22 cellular contexts compared by ENCODE assay signal in the genomic region with DNA sequence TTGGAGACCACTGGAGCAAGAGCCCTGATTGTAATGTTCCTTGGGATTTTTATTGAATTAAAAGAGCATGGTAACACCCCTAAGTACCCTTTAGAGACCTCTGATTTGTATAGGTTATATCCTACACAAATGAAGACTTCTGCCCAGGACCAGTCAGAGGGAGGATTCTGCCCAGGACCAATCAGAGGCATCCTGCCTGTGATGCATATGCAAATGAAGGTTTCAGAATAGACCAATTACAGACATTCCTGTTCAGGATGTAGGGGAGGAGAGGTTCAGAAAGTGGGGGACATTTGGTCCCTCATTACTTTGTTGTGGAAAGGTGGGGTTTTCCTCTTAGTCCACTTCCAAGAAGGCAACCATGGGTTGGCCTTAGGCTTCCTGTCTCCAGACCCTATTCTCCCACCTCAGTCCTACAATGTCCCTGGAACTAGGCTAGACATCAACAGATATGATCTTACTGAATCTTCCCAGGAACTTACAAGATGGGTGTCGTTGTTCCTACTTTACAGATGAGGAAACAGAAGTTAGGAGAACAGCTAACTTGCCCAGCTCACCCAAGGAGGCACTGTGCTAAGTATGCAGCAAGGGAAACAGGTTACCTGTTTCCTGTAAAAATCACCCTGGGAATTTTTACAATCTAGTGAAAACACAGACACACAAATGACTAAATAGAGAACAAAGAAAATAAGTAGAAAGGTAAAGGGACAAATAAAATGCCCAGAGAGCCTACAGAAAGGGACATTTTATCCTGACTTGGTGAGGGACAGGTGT.
"Had no signal": no experiment of that assay in that cellular context is flagged by ENCODE, and none has a peak within 500 bp of the region (broad histone marks: within the 10 kb centered on the region; RNA-seq: fewer than 3 reads in every experiment).

No MANE protein-coding gene starts in this region.

- H3K27ac ChIP-seq: brain microvascular endothelial cell, heart right ventricle, parathyroid adenoma, psoas muscle, sigmoid colon, suprapubic skin, tibial artery, upper lobe of right lung had no signal

- H3K27me3 Mint-ChIP-seq: activated CD4-positive, alpha-beta T cell treated with anti-CD3 and anti-CD28 coated beads, Interleukin-2, amount 10 ng/mL, durations not matched to agents 7 days and 5 days; activated naive CD4-positive, alpha-beta T cell treated with anti-CD3 and anti-CD28 coated beads, Interleukin-2, amount 50 U/mL, for 24 hours; stimulated activated memory B cell treated with anti-CD40 and anti-IgM and Interleukin-4, amounts not matched to agents 10 μg/mL and 1 μg/mL and 100 μg/mL, for 72 hours had no signal

- H3K36me3 Mint-ChIP-seq: activated naive CD4-positive, alpha-beta T cell treated with anti-CD3 and anti-CD28 coated beads, Interleukin-2, amount 50 U/mL, for 24 hours; naive thymus-derived CD4-positive, alpha-beta T cell; stimulated activated memory B cell treated with anti-CD40 and anti-IgM and Interleukin-4, amounts not matched to agents 10 μg/mL and 1 μg/mL and 100 μg/mL, for 72 hours had no signal

- H3K4me1 ChIP-seq: heart right ventricle, parathyroid adenoma, psoas muscle, sigmoid colon, suprapubic skin, tibial artery, upper lobe of right lung had no signal

- H3K4me1 Mint-ChIP-seq: neural crest cell had no signal

- H3K27ac Mint-ChIP-seq: activated CD4-positive, alpha-beta T cell treated with anti-CD3 and anti-CD28 coated beads, Interleukin-2, amount 10 ng/mL, durations not matched to agents 7 days and 5 days; activated naive CD4-positive, alpha-beta T cell treated with anti-CD3 and anti-CD28 coated beads, Interleukin-2, amount 50 U/mL, for 24 hours; activated T-helper 2 cell treated with anti-CD3 and anti-CD28 coated beads, Interferon-gamma antibody, Interleukin-2, Interleukin-4, amounts not matched to agents 10 μg/mL and 5 μg/mL and 100 μg/mL, durations not matched to agents 14 hours and 24 hours and 36 hours; stimulated activated memory B cell treated with anti-CD40 and anti-IgM and Interleukin-4, amounts not matched to agents 10 μg/mL and 1 μg/mL and 100 μg/mL, for 72 hours had no signal

- H3K9me3 ChIP-seq: heart right ventricle, psoas muscle, sigmoid colon, suprapubic skin, tibial artery, upper lobe of right lung had no signal

- H2AFZ ChIP-seq: parathyroid adenoma had no signal

- H3K4me3 ChIP-seq: heart right ventricle, psoas muscle, sigmoid colon, suprapubic skin, tibial artery, upper lobe of right lung had no signal

- H3K27me3 ChIP-seq: brain microvascular endothelial cell, heart right ventricle, sigmoid colon, suprapubic skin, tibial artery, upper lobe of right lung had no signal

- DNase-seq: activated CD4-positive, alpha-beta T cell treated with anti-CD3 and anti-CD28 coated beads, Interleukin-2, amount 10 ng/mL, durations not matched to agents 7 days and 5 days; activated CD4-positive, CD25-positive, alpha-beta regulatory T cell treated with anti-CD3 and anti-CD28 coated beads, Interleukin-2, amount 50 U/mL, for 72 hours; brain microvascular endothelial cell; cortex of kidney; effector memory CD8-positive, alpha-beta T cell; heart right ventricle; midbrain; naive thymus-derived CD4-positive, alpha-beta T cell; nucleus accumbens; psoas muscle; sigmoid colon; small intestine; stimulated activated CD4-positive, alpha-beta T cell treated with anti-CD3 and anti-CD28 coated beads, Interleukin-4, amount 100 ng/mL, for 24 hours; T-helper 2 cell; tibial artery; upper lobe of right lung had no signal

- H3K36me3 ChIP-seq: brain microvascular endothelial cell, heart right ventricle, sigmoid colon, suprapubic skin, tibial artery, upper lobe of right lung had no signal

- ATAC-seq: effector memory CD8-positive, alpha-beta T cell; heart right ventricle; naive thymus-derived CD4-positive, alpha-beta T cell; psoas muscle; stimulated activated memory B cell treated with anti-CD40 and anti-IgM and Interleukin-4, amounts not matched to agents 10 μg/mL and 1 μg/mL and 100 μg/mL, for 72 hours; upper lobe of right lung had no signal

- H3K4me3 Mint-ChIP-seq: activated CD4-positive, alpha-beta T cell treated with anti-CD3 and anti-CD28 coated beads, Interleukin-2, amount 10 ng/mL, durations not matched to agents 7 days and 5 days; activated naive CD4-positive, alpha-beta T cell treated with anti-CD3 and anti-CD28 coated beads, Interleukin-2, amount 50 U/mL, for 24 hours; effector memory CD8-positive, alpha-beta T cell; naive thymus-derived CD4-positive, alpha-beta T cell; neural crest cell; stimulated activated memory B cell treated with anti-CD40 and anti-IgM and Interleukin-4, amounts not matched to agents 10 μg/mL and 1 μg/mL and 100 μg/mL, for 72 hours had no signal

- H3K79me2 ChIP-seq: parathyroid adenoma had no signal

- H3K9me3 Mint-ChIP-seq: activated naive CD4-positive, alpha-beta T cell treated with anti-CD3 and anti-CD28 coated beads, Interleukin-2, amount 50 U/mL, for 24 hours; activated T-helper 2 cell treated with anti-CD3 and anti-CD28 coated beads, Interferon-gamma antibody, Interleukin-2, Interleukin-4, amounts not matched to agents 10 μg/mL and 5 μg/mL and 100 μg/mL, durations not matched to agents 14 hours and 24 hours and 36 hours; effector memory CD8-positive, alpha-beta T cell; neural crest cell; stimulated activated memory B cell treated with anti-CD40 and anti-IgM and Interleukin-4, amounts not matched to agents 10 μg/mL and 1 μg/mL and 100 μg/mL, for 72 hours had no signal

- H3K9ac ChIP-seq: parathyroid adenoma had no signal
